In genomic region chr19:2603320-2603719, GRCh38 we compare ENCODE assay signal across 9 cellular contexts.
DNase-seq lines count a peak whose midpoint lies in the region; ATAC-seq and TF ChIP-seq lines count a peak whose summit lies in the region.
"Had no signal": no experiment of that assay in that cellular context is flagged by ENCODE, and none has a peak within 500 bp of the region (broad histone marks: within the 10 kb centered on the region; RNA-seq: fewer than 3 reads in every experiment).

No MANE protein-coding gene starts in this region.

- H3K4me3 ChIP-seq in MG63 (peak overlapping the region; percentile 17), ectodermal cell (ENCODE audit: insufficient read depth, low read depth, low read length) (peak overlapping the region; percentile 13), transverse colon (peak overlapping the region in 3 of 4 donors; percentile 10 to 22 (median 19))

- no peaks in the 10 kb centered on the region for H3K9me3 Mint-ChIP-seq in memory B cell
- peaks cover 0 to 5% (median 0%) of the 10 kb centered on the region in 7 donors for H3K9me3 Mint-ChIP-seq in CD14-positive monocyte

- H3K27ac ChIP-seq in ectodermal cell (ENCODE audit: insufficient read depth, low read depth, low read length, poor library complexity, severe bottlenecking) (no peak overlapping the region), transverse colon (peak overlapping the region; percentile 80 to 91 (median 83))

- no peaks in the 10 kb centered on the region for H3K27me3 Mint-ChIP-seq in memory B cell
- peaks cover 0 to 2% (median 2%) of the 10 kb centered on the region in 3 donors for H3K27me3 Mint-ChIP-seq in CD14-positive monocyte (ENCODE audit: low read depth in 3 of 3)

- DNase-seq in MG63 (peak; percentile 49), memory B cell (ENCODE audit: low spot score in 2 of 2) (no peak), transverse colon (no peak), SW480 (ENCODE audit: low spot score) (no peak), DMS153 (lab: John Stamatoyannopoulos, UW) (no peak), CD14-positive monocyte (ENCODE audit: low spot score) (no peak)
- DNase-seq: activated T-cell treated with anti-CD3 and anti-CD28 coated beads for 4 hours had no signal

- H3K36me3 Mint-ChIP-seq in memory B cell (peaks cover 10% of the 10 kb centered on the region), CD14-positive monocyte (peaks cover 0 to 2% of the 10 kb centered on the region in 2 donors)

- H3K27me3 ChIP-seq in MG63 (no peaks in the 10 kb centered on the region), ectodermal cell (ENCODE audit: control insufficient read depth, insufficient read depth, low read length, poor library complexity, severe bottlenecking) (peaks cover 8% of the 10 kb centered on the region), transverse colon (no peaks in the 10 kb centered on the region)

- H3K4me1 Mint-ChIP-seq in memory B cell (peaks cover 19% of the 10 kb centered on the region), CD14-positive monocyte (peaks cover 8% of the 10 kb centered on the region)

- TF ChIP-seq EP300 in transverse colon (IDR thresholded peaks at IDR 0.05; ENCODE audit: low read depth), result no peak

- whole genome bisulfite sequencing in ectodermal cell, 2 experiments, result 8% methylated on average over 17 of the region's 17 CpGs
- 59% methylated on average over 17 of the region's 17 CpGs; no CpG with 5 or more reads in 1 of the 2 donors for WGBS in transverse colon (ENCODE audit: low coverage in 1 of 2), 2 donors

- intact Hi-C loops in transverse colon (cut with DNase I; ENCODE audit: low total_unique reads) (loop anchor here (10.0 kb wide), 1 partner anchor 59 kb away; no protein-coding TSS in a partner anchor), CD14-positive monocyte (cut with micrococcal nuclease) (loop anchor here in 1 of 2 donors (5.0 kb wide), 1 partner anchor 34 kb away; no protein-coding TSS in a partner anchor)

- no peak for ATAC-seq in memory B cell (ENCODE audit: low read depth)
- ATAC-seq in HG02610 (IDR thresholded peaks at IDR 0.05; ENCODE audit: unreplicated experiment), result no peak

- H3K27ac Mint-ChIP-seq in memory B cell, result peak overlapping the region; percentile 43
- H3K27ac Mint-ChIP-seq in CD14-positive monocyte, result no peak overlapping the region

- H3K4me1 ChIP-seq in ectodermal cell (ENCODE audit: control insufficient read depth, insufficient read depth, low read length) (no peaks in the 10 kb centered on the region), transverse colon (peaks cover 11 to 35% (median 23%) of the 10 kb centered on the region in 4 donors)

- in situ Hi-C loops in transverse colon (cut with MboI; ENCODE audit: low pct_ligation_motif_present in 1 of 4, low pct_unique_long_range_greater_than_20kb in 1 of 4, low sequenced_read_pairs in 3 of 4), result loop anchor here in 1 of 4 donors (25.0 kb wide), 1 partner anchor 291 kb away; the partner anchor contains the start of gene LINGO3

- H3K9me3 ChIP-seq in MG63 (no peaks in the 10 kb centered on the region), ectodermal cell (ENCODE audit: control insufficient read depth, low read length) (no peaks in the 10 kb centered on the region), transverse colon (no peaks in the 10 kb centered on the region)

- no peak for TF ChIP-seq CTCF in transverse colon (IDR thresholded peaks at IDR 0.05)
- no peak for TF ChIP-seq CTCF in CD14-positive monocyte (IDR thresholded peaks at IDR 0.05)

- H3K36me3 ChIP-seq in MG63 (no peaks in the 10 kb centered on the region), ectodermal cell (ENCODE audit: control insufficient read depth, insufficient read depth, low read length) (no peaks in the 10 kb centered on the region), transverse colon (no peaks in the 10 kb centered on the region)

- H3K4me3 Mint-ChIP-seq in memory B cell (peak overlapping the region; percentile 5), CD14-positive monocyte (no peak overlapping the region)

- TF ChIP-seq POLR2A in transverse colon (IDR thresholded peaks at IDR 0.05), result no peak
